In the genomic region with DNA sequence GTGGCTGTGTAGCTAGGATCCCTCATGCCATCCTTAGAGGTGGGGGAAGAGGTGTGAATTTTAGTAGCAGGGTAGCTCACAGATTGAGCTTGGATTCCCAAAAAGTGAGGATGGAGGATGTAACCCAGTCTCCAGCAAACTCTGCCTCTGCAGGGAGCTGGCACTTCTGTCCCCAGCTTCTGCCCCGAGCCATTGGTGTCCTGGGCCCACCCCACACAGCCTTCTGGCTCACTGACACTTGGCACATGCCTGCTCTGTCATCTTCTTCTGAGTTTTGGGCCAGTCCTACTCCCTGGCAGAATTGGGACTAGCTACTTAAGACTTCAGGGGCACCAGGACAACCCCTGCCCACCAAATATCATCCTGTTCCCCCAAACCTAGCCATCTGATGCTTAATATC, we compare ENCODE assay signal across 27 cellular contexts. TPM values are rescaled to one million over a fixed set of nuclear protein-coding genes. Genes with fewer than 3 reads are reported as not detected.
"Had no signal": no experiment of that assay in that cellular context is flagged by ENCODE, and none has a peak within 500 bp of the region (broad histone marks: within the 10 kb centered on the region; RNA-seq: fewer than 3 reads in every experiment).

No MANE protein-coding gene starts in this region.

- H2AFZ ChIP-seq: neural progenitor cell had no signal

- H3K4me1 ChIP-seq: left ventricle myocardium inferior, pancreas, vagina had no signal

- H3K4me2 ChIP-seq: neural progenitor cell had no signal

- H3K36me3 ChIP-seq: heart left ventricle, left ventricle myocardium inferior, neural progenitor cell, pancreas, spleen, tibial nerve, vagina had no signal

- H3K4me3 ChIP-seq: heart left ventricle, left ventricle myocardium inferior, lung, neural progenitor cell, pancreas, spleen, tibial nerve, vagina had no signal

- ATAC-seq: heart left ventricle; naive thymus-derived CD8-positive, alpha-beta T cell; pancreas; right cardiac atrium; sciatic nerve; stimulated activated memory B cell treated with anti-CD40 and anti-IgM and Interleukin-4, amounts not matched to agents 10 μg/mL and 1 μg/mL and 100 μg/mL, for 72 hours; stimulated activated naive CD8-positive, alpha-beta T cell treated with anti-CD3 and anti-CD28 coated beads, Interleukin-15, amount 100 ng/mL, for 72 hours had no signal

- DNase-seq: heart left ventricle; islet precursor cell; left ventricle myocardium inferior; naive thymus-derived CD8-positive, alpha-beta T cell; nephron progenitor cell; pancreas; right cardiac atrium; small intestine; spleen; stimulated activated CD4-positive, alpha-beta T cell treated with anti-CD3 and anti-CD28 coated beads, Interleukin-4, amount 100 ng/mL, for 24 hours; stimulated activated naive CD4-positive, alpha-beta T cell treated with Interleukin-2 at 50 U/mL for 16 hours; stimulated activated naive CD8-positive, alpha-beta T cell treated with anti-CD3 and anti-CD28 coated beads, Interleukin-15, amount 100 ng/mL, for 72 hours; substantia nigra had no signal

- H3K27me3 ChIP-seq: vagina had no signal

- H3K9ac ChIP-seq: neural progenitor cell had no signal

- H3K9me3 ChIP-seq: heart left ventricle, left ventricle myocardium inferior, pancreas, spleen, tibial nerve, vagina had no signal

- H3K27ac ChIP-seq: heart left ventricle, left ventricle myocardium inferior, neural progenitor cell, pancreas, spleen, tibial nerve, vagina had no signal

RNA-seq across cellular contexts. Expression of a gene that starts 2.3 kb away (rescaled TPM):
- total RNA-seq: heart left ventricle; kidney epithelial cell; left ventricle myocardium inferior; lower leg skin; lung; mucosa of gallbladder; naive thymus-derived CD8-positive, alpha-beta T cell; omental fat pad; progenitor cell of endocrine pancreas; pulmonary artery endothelial cell; renal cortical epithelial cell; right cardiac atrium; sciatic nerve; tibial nerve; ureter; vagina had no signal
- polyA plus RNA-seq: heart left ventricle; lung; naive thymus-derived CD8-positive, alpha-beta T cell; right cardiac atrium; small intestine had no signal
